In genomic region chr11:65132988-65133700, GRCh38 we compare ENCODE assay signal across 1 cellular context.
TF ChIP-seq lines count a peak whose summit lies in the region.

No MANE protein-coding gene starts in this region.

TF ChIP-seq in endothelial cell of umbilical vein, 7 proteins besides CTCF, POLR2A, EP300 and RAD21:
- TF ChIP-seq MYC (IDR thresholded peaks at IDR 0.05; ENCODE audit: low read depth, low read length) = no peak
- no peak for TF ChIP-seq FOS (IDR thresholded peaks at IDR 0.05; ENCODE audit: borderline replicate concordance, insufficient read depth, low read length)
- no peak for TF ChIP-seq GATA2 (IDR thresholded peaks at IDR 0.05; ENCODE audit: insufficient read depth, insufficient read length, low read depth, low read length)
- no peak for TF ChIP-seq EZH2 (IDR thresholded peaks at IDR 0.05; ENCODE audit: borderline replicate concordance, low read depth, low read length, severe bottlenecking)
- no peak for TF ChIP-seq POLR2AphosphoS5 (IDR thresholded peaks at IDR 0.05; ENCODE audit: insufficient read depth, low read depth, low read length)
- TF ChIP-seq MAX (IDR thresholded peaks at IDR 0.05; ENCODE audit: insufficient read depth, insufficient read length) = no peak
